In the genomic region with DNA sequence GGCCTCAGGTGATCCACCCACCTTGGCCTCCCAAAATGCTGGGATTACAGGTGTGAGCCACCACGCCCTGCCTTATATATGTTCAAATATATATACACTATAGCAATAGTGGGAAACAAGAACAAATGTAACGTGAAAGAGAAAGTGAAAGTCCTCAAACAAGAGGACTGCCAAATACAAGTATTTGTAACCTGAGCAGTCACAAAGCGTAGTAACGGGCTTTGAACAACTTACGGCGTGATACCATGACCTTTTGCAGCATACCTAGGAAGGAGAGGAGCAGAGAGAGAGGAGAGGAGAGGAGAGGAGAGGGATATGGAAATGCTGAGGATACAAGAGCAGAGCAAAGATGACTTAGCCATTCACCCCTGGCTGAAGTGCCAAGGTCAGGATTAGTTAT, we compare ENCODE assay signal across 9 cellular contexts.
DNase-seq lines count a peak whose midpoint lies in the region; ATAC-seq and TF ChIP-seq lines count a peak whose summit lies in the region.
"Had no signal": no experiment of that assay in that cellular context is flagged by ENCODE, and none has a peak within 500 bp of the region (broad histone marks: within the 10 kb centered on the region; RNA-seq: fewer than 3 reads in every experiment).

No MANE protein-coding gene starts in this region.

- peak; percentile 50 for ATAC-seq in HG03039 (IDR thresholded peaks at IDR 0.05; ENCODE audit: unreplicated experiment)

- peak overlapping the region; percentile 47 for H3K4me3 ChIP-seq in rectal smooth muscle tissue (ENCODE audit: low read length)

- no peaks in the 10 kb centered on the region for H3K27me3 ChIP-seq in rectal smooth muscle tissue (ENCODE audit: control insufficient read depth, insufficient read depth, low read length)

- TF ChIP-seq CTCF in VCaP (conservative IDR thresholded peaks at IDR 0.05), result no peak

- no peaks in the 10 kb centered on the region for H3K4me1 ChIP-seq in rectal smooth muscle tissue (ENCODE audit: control insufficient read depth, insufficient read depth, low read length)

- H3K27ac ChIP-seq in VCaP (peak overlapping the region; percentile 72), rectal smooth muscle tissue (ENCODE audit: low read depth, low read length) (no peak overlapping the region)

- DNase-seq in NCI-H510A treated with DMSO at 0.1 percent for 48 hours (lab: John Stamatoyannopoulos, UW) (peak; percentile 45), NCI-H510A (lab: John Stamatoyannopoulos, UW) (no peak), GM19238 (ENCODE audit: insufficient read length, low spot score) (no peak), CD1c-positive myeloid dendritic cell (ENCODE audit: extremely low spot score) (no peak)
- DNase-seq in stimulated activated naive CD4-positive, alpha-beta T cell (lab: John Stamatoyannopoulos, UW), result no peak
- DNase-seq: activated CD4-positive, alpha-beta T cell treated with anti-CD3 and anti-CD28 coated beads, Interleukin-2, amount 50 U/mL, for 1 hour had no signal

- no peak overlapping the region for H3K9ac ChIP-seq in rectal smooth muscle tissue (ENCODE audit: low read length)

- H3K36me3 ChIP-seq in rectal smooth muscle tissue (ENCODE audit: control insufficient read depth, insufficient read depth, low read length), result no peaks in the 10 kb centered on the region
